ENCODE assay signal across 8 cellular contexts in genomic region chr7:101163281-101164070, GRCh38. TPM values are rescaled to one million over a fixed set of nuclear protein-coding genes. Genes with fewer than 3 reads are reported as not detected.
DNase-seq lines count a peak whose midpoint lies in the region; ATAC-seq and FAIRE-seq lines count a peak whose summit lies in the region.

No MANE protein-coding gene starts in this region.

- H3K27ac ChIP-seq in HUES6 (ENCODE audit: low read depth, low read length), result no peak overlapping the region
- no peak overlapping the region for H3K27ac ChIP-seq in SK-N-MC
- H3K27ac ChIP-seq in trophoblast cell (ENCODE audit: low read depth, low read length), result peak overlapping the region; percentile 90

- peaks cover 8% of the 10 kb centered on the region for H3K36me3 ChIP-seq in HUES6 (ENCODE audit: control insufficient read depth, insufficient read depth, low read length)
- H3K36me3 ChIP-seq in SK-N-MC (ENCODE audit: insufficient read depth, low read length), result no peaks in the 10 kb centered on the region
- H3K36me3 ChIP-seq in trophoblast cell (ENCODE audit: control insufficient read depth in 1 of 2, insufficient read depth in 2 of 2, low read length in 2 of 2), result peaks cover 14% of the 10 kb centered on the region in 2 experiments

- no peak overlapping the region for H2AFZ ChIP-seq in trophoblast cell (ENCODE audit: insufficient read depth, low read length, poor library complexity)

- H3K23ac ChIP-seq in trophoblast cell (ENCODE audit: low read length), result no peak overlapping the region

- peaks cover 14% of the 10 kb centered on the region for H3K79me1 ChIP-seq in trophoblast cell (ENCODE audit: low read length)

- ATAC-seq in GM18519 (IDR thresholded peaks at IDR 0.05; ENCODE audit: low FRiP score, unreplicated experiment), result no peak
- no peak for ATAC-seq in GM19397 (IDR thresholded peaks at IDR 0.05; ENCODE audit: unreplicated experiment)

- no peak overlapping the region for H2BK5ac ChIP-seq in trophoblast cell (ENCODE audit: low read depth, low read length, poor library complexity)

- no peaks in the 10 kb centered on the region for H3K9me3 ChIP-seq in HUES6 (ENCODE audit: control insufficient read depth, insufficient read depth, low read depth, low read length)
- no peaks in the 10 kb centered on the region for H3K9me3 ChIP-seq in SK-N-MC (ENCODE audit: low read depth, low read length)
- H3K9me3 ChIP-seq in trophoblast cell (ENCODE audit: insufficient read depth, low read depth, low read length), result no peaks in the 10 kb centered on the region

- no peaks in the 10 kb centered on the region for H3K79me2 ChIP-seq in trophoblast cell (ENCODE audit: control insufficient read depth, insufficient read depth, low read length, poor library complexity)

- H3K9ac ChIP-seq in HUES6 (ENCODE audit: low read length), result peak overlapping the region; percentile 79
- H3K9ac ChIP-seq in SK-N-MC (ENCODE audit: insufficient read length), result no peak overlapping the region
- no peak overlapping the region for H3K9ac ChIP-seq in trophoblast cell (ENCODE audit: low read length)

- H3K27me3 ChIP-seq in HUES6 (ENCODE audit: control insufficient read depth, insufficient read depth, low read length) (peaks cover 46% of the 10 kb centered on the region), trophoblast cell (ENCODE audit: insufficient read depth, low read length) (peaks cover 9% of the 10 kb centered on the region)

- no peak overlapping the region for H3K14ac ChIP-seq in trophoblast cell (ENCODE audit: low read length)

- FAIRE-seq in HTR-8/SVneo (lab: Jason Lieb, UNC), result no peak

- DNase-seq in DMS79 (lab: John Stamatoyannopoulos, UW) (peak; percentile 34), SK-N-MC (ENCODE audit: low read depth, low spot score) (no peak), epidermal melanocyte (ENCODE audit: insufficient read length, low spot score) (peak; percentile 14), trophoblast cell (peak; percentile 22 to 41), HTR-8/SVneo (ENCODE audit: insufficient read length, low spot score) (no peak)

- H4K12ac ChIP-seq in trophoblast cell (ENCODE audit: low read depth, low read length), result no peak overlapping the region

- no peak overlapping the region for H2BK120ac ChIP-seq in trophoblast cell (ENCODE audit: insufficient read depth, low read length, poor library complexity)

- no CpG with 5 or more reads among the region's 92 CpGs for WGBS in trophoblast cell (ENCODE audit: extremely low coverage, insufficient coverage, insufficient read length)

- peak overlapping the region; percentile 90 for H3K4me2 ChIP-seq in trophoblast cell (ENCODE audit: low read length)

- H3K4me1 ChIP-seq in HUES6 (ENCODE audit: control insufficient read depth, insufficient read depth, low read length), result peaks cover 54% of the 10 kb centered on the region
- peaks cover 51 to 68% of the 10 kb centered on the region in 2 experiments for H3K4me1 ChIP-seq in trophoblast cell (ENCODE audit: control insufficient read depth in 1 of 2, insufficient read depth in 2 of 2, low read length in 2 of 2)

- H3K18ac ChIP-seq in trophoblast cell (ENCODE audit: low read length), result no peak overlapping the region

- no peak overlapping the region for H4K8ac ChIP-seq in trophoblast cell (ENCODE audit: low read depth, low read length)

- H2AK5ac ChIP-seq in trophoblast cell (ENCODE audit: low read length), result no peak overlapping the region

- H4K91ac ChIP-seq in trophoblast cell (ENCODE audit: low read depth, low read length), result peak overlapping the region; percentile 65

- no peak overlapping the region for H2BK12ac ChIP-seq in trophoblast cell (ENCODE audit: low read length)

- peak overlapping the region; percentile 62 for H3K4me3 ChIP-seq in HUES6 (ENCODE audit: low read depth, low read length)
- peak overlapping the region; percentile 78 for H3K4me3 ChIP-seq in SK-N-MC
- H3K4me3 ChIP-seq in trophoblast cell (ENCODE audit: low read depth, low read length), result peak overlapping the region; percentile 65

- H3K4ac ChIP-seq in trophoblast cell (ENCODE audit: low read depth, low read length), result no peak overlapping the region

RNA-seq across cellular contexts. Expression of gene VGF, which starts 1.9 kb away (rescaled TPM):
- 6.3 and 7.2 TPM in 2 replicates for polyA plus RNA-seq in trophoblast cell (2013)

RNA-seq across cellular contexts. Expression of gene AP1S1, which starts 9.2 kb away (rescaled TPM):
- 59.2 and 61.3 TPM in 2 replicates for polyA plus RNA-seq in trophoblast cell (2013)

RNA-seq across cellular contexts. Expression of gene NAT16, which starts 16.6 kb away (rescaled TPM):
- polyA plus RNA-seq in trophoblast cell (2013), result not detected in 2 replicates

RNA-seq across cellular contexts. Expression of gene SERPINE1, which starts 36.6 kb away (rescaled TPM):
- polyA plus RNA-seq in trophoblast cell (2013), result 148 and 173 TPM in 2 replicates

RNA-seq across cellular contexts. Expression of gene MOGAT3, which starts 37.4 kb away (rescaled TPM):
- 0.04 TPM in 1 of 2 replicates, not detected in the other for polyA plus RNA-seq in trophoblast cell (2013)

Comparison
In these comparisons a context has a peak if more than half of its experiments do, and no peak if none do; other contexts are left out.
1. DNase-seq: peak in DMS79 (single experiment), epidermal melanocyte (single experiment) and trophoblast cell (2 of 2); none in SK-N-MC (single experiment) and HTR-8/SVneo (single experiment).
2. Peak in every context shown above with its lines, with median percentiles within 50 percentile points of each other: H3K4me3 ChIP-seq.